8 cellular contexts compared by ENCODE assay signal in the genomic region with DNA sequence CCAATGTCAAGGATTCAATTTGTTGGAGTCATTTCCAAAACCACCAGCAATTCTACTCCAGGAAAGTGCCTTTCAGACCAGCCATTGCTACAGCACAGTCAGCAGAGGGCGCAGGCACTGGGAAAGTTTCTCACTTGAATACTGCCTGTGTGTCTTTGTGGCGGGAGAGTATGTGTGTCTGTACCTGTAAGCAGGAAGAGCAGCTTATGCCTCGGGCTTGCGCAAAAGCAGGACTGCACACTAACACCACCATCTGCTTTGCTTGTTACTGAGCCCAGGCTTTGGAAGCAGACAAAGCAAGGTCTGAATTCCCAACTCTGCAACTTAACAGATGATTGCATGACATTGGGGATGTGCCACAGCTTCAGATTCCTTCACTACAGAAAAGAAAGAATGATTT. TPM values are rescaled to one million over a fixed set of nuclear protein-coding genes. Genes with fewer than 3 reads are reported as not detected.
DNase-seq lines count a peak whose midpoint lies in the region; ATAC-seq, FAIRE-seq and TF ChIP-seq lines count a peak whose summit lies in the region.

No MANE protein-coding gene starts in this region.

- H2BK120ac ChIP-seq in H1 (replicated peaks; ENCODE audit: low read depth, low read length), result no peak overlapping the region

- H3K23ac ChIP-seq in H1 (ENCODE audit: insufficient read length), result no peak overlapping the region

- H4K8ac ChIP-seq in H1 (ENCODE audit: extremely low read depth, insufficient read depth, low read length), result no peak overlapping the region

- H3K4me1 ChIP-seq in H1 (replicated peaks in 1 of 4; ENCODE audit: control insufficient read depth in 3 of 4, insufficient read depth in 4 of 4, low read length in 3 of 4), result peaks cover 0 to 3% (median 0%) of the 10 kb centered on the region in 4 experiments; a peak in 2 of 7 replicates

- WGBS in H1 (ENCODE audit: extremely low coverage in 1 of 2, insufficient coverage in 1 of 2, insufficient read length in 1 of 2, insufficient replicate concordance in 2 of 2, low coverage in 1 of 2, low lambda C conversion rate in 2 of 2, missing lambda C conversion rate in 1 of 2), 2 experiments, result 36% methylated on average over 4 of the region's 4 CpGs; no CpG with 5 or more reads in 1 of the 2 experiments

- no peak overlapping the region for H2BK5ac ChIP-seq in H1 (ENCODE audit: low read depth, low read length)

- peak; percentile 75 to 84 for TF ChIP-seq RAD21 in H1 (IDR thresholded peaks at IDR 0.05 in 1 of 2, conservative IDR thresholded peaks at IDR 0.05 in 1 of 2; ENCODE audit: low read depth in 2 of 2, low read length in 2 of 2)

- H2BK20ac ChIP-seq in H1 (ENCODE audit: low read length), result no peak overlapping the region

- no peaks in the 10 kb centered on the region for H3K79me2 ChIP-seq in H1 (ENCODE audit: control insufficient read depth in 1 of 2, insufficient read depth in 2 of 2, low read length in 2 of 2)

- TF ChIP-seq POLR2A in H1 (IDR thresholded peaks at IDR 0.05; ENCODE audit: control extremely low read depth in 1 of 2, low read depth in 2 of 2, low read length in 2 of 2), result no peak

- H4K91ac ChIP-seq in H1 (replicated peaks; ENCODE audit: insufficient read length, low read length), result no peak overlapping the region

- peaks cover 7% of the 10 kb centered on the region for H3K4me1 Mint-ChIP-seq in activated CD4-positive, alpha-beta memory T cell treated with anti-CD3 and anti-CD28 coated beads, Interleukin-2, amount 10 ng/mL, durations not matched to agents 7 days and 5 days

- peak overlapping the region in 1 of 2 experiments; percentile 4; a peak in 1 of 4 replicates for H3K4me2 ChIP-seq in H1 (ENCODE audit: insufficient read depth in 1 of 2, low read depth in 2 of 2, low read length in 2 of 2)

- DNase-seq in AG20443 (ENCODE audit: low spot score) (peak; percentile 71), HS-5 (ENCODE audit: low read depth) (peak; percentile 4), NCI-H82 (lab: John Stamatoyannopoulos, UW) (peak; percentile 97), H1 (ENCODE audit: low read depth in 1 of 2, low spot score in 2 of 2) (peak in 1 of 2 experiments; percentile 70), midbrain (lab: John Stamatoyannopoulos, UW) (peak; percentile 76)
- DNase-seq in activated CD4-positive, alpha-beta memory T cell treated with anti-CD3 and anti-CD28 coated beads, Interleukin-2, amount 10 ng/mL, durations not matched to agents 7 days and 5 days, result peak; percentile 74
- peak; percentile 31 to 66 for DNase-seq in stimulated activated CD8-positive, alpha-beta memory T cell treated with anti-CD3 and anti-CD28 coated beads, Interleukin-7, amount 100 ng/mL, for 48 hours (ENCODE audit: extremely low read depth in 1 of 2, low read depth in 1 of 2)

- no peak overlapping the region for H3K4ac ChIP-seq in H1 (replicated peaks; ENCODE audit: insufficient read length, low read depth, low read length)

- no peak overlapping the region for H3K14ac ChIP-seq in H1 (ENCODE audit: insufficient read length)

- H3K9me3 ChIP-seq in H1 (ENCODE audit: insufficient read depth in 2 of 2, low read depth in 1 of 2, low read length in 1 of 2), result no peaks in the 10 kb centered on the region

- peaks cover 36% of the 10 kb centered on the region for H3K27me3 Mint-ChIP-seq in activated CD4-positive, alpha-beta memory T cell treated with anti-CD3 and anti-CD28 coated beads, Interleukin-2, amount 10 ng/mL, durations not matched to agents 7 days and 5 days

- H3K56ac ChIP-seq in H1 (replicated peaks; ENCODE audit: insufficient read length, low read depth, low read length), result no peak overlapping the region

- no peaks in the 10 kb centered on the region for H3K36me3 ChIP-seq in H1 (ENCODE audit: control insufficient read depth in 2 of 4, insufficient read depth in 4 of 4, low read length in 3 of 4)

- no peaks in the 10 kb centered on the region for H4K20me1 ChIP-seq in H1 (replicated peaks in 1 of 2; ENCODE audit: control insufficient read depth in 1 of 2, insufficient read depth in 2 of 2, low read length in 2 of 2)

- peak; percentile 76 to 99 (median 94) for TF ChIP-seq CTCF in H1 (IDR thresholded peaks at IDR 0.05; ENCODE audit: control extremely low read depth in 1 of 3, insufficient read depth in 1 of 3, low read depth in 1 of 3, low read length in 3 of 3)

- 0 out of 2 replicates have a peak overlapping the region, but pooled peaks have one; percentile 42 for H3K18ac ChIP-seq in H1 (ENCODE audit: extremely low read depth, low read length)

- TF ChIP-seq EP300 in H1 (IDR thresholded peaks at IDR 0.05; ENCODE audit: borderline replicate concordance in 1 of 2, low read depth in 2 of 2, low read length in 2 of 2), result no peak

- CTCF ChIA-PET in activated CD4-positive, alpha-beta memory T cell treated with anti-CD3 and anti-CD28 coated beads, Interleukin-2, amount 10 ng/mL, durations not matched to agents 7 days and 5 days (lab: Charles Lee), result interaction anchor here (0.5 to 8.5 kb wide), 16 partner anchors 8 to 239 kb away, joined by 3 to 181 read pairs (median 4); no protein-coding TSS in a partner anchor
- CTCF ChIA-PET in H1 (lab: Charles Lee; ENCODE audit: partially characterized antibody), result interaction anchor here (0.6 to 7.7 kb wide), 29 partner anchors 8 to 1855 kb away, joined by 3 to 166 read pairs (median 4); no protein-coding TSS in a partner anchor

- no peak overlapping the region for H3K27ac Mint-ChIP-seq in activated CD4-positive, alpha-beta memory T cell treated with anti-CD3 and anti-CD28 coated beads, Interleukin-2, amount 10 ng/mL, durations not matched to agents 7 days and 5 days

- ATAC-seq in GM18909 (IDR thresholded peaks at IDR 0.05; ENCODE audit: poor library complexity, unreplicated experiment), result peak; percentile 81

- H2AK5ac ChIP-seq in H1 (ENCODE audit: low read depth, low read length), result no peak overlapping the region

- H3K4me3 Mint-ChIP-seq in activated CD4-positive, alpha-beta memory T cell treated with anti-CD3 and anti-CD28 coated beads, Interleukin-2, amount 10 ng/mL, durations not matched to agents 7 days and 5 days, result no peak overlapping the region

- no peaks in the 10 kb centered on the region for H3K36me3 Mint-ChIP-seq in activated CD4-positive, alpha-beta memory T cell treated with anti-CD3 and anti-CD28 coated beads, Interleukin-2, amount 10 ng/mL, durations not matched to agents 7 days and 5 days (ENCODE audit: low read depth)

- no peaks in the 10 kb centered on the region for H3K27me3 ChIP-seq in H1 (replicated peaks in 1 of 4; ENCODE audit: control insufficient read depth in 3 of 4, extremely low read depth in 1 of 4, insufficient read depth in 3 of 4, low read length in 3 of 4)

- H2BK12ac ChIP-seq in H1 (ENCODE audit: low read depth, low read length), result peak overlapping the region; percentile 45; the same call in 1 of the 2 replicates

- no peak overlapping the region for H4K5ac ChIP-seq in H1 (ENCODE audit: insufficient read length, low read depth, low read length)

- no peaks in the 10 kb centered on the region for H3K23me2 ChIP-seq in H1 (ENCODE audit: low read depth, low read length)

- no peaks in the 10 kb centered on the region for H3K9me3 Mint-ChIP-seq in activated CD4-positive, alpha-beta memory T cell treated with anti-CD3 and anti-CD28 coated beads, Interleukin-2, amount 10 ng/mL, durations not matched to agents 7 days and 5 days

- no peaks in the 10 kb centered on the region for H3K79me1 ChIP-seq in H1 (ENCODE audit: low read depth, low read length)

- FAIRE-seq in H1 (lab: Jason Lieb, UNC), result no peak

- H2BK15ac ChIP-seq in H1 (ENCODE audit: low read length), result no peak overlapping the region

- no peak overlapping the region for H3K9ac ChIP-seq in H1 (replicated peaks in 1 of 4; ENCODE audit: extremely low read depth in 1 of 4, low read depth in 3 of 4, low read length in 3 of 4)

- no peak overlapping the region for H3K4me3 ChIP-seq in H1 (ENCODE audit: extremely low read depth in 1 of 4, insufficient read depth in 2 of 4, low read depth in 3 of 4, low read length in 4 of 4)

- peak overlapping the region; percentile 98 for H2AFZ ChIP-seq in H1 (ENCODE audit: low read length)

- POLR2A ChIA-PET in activated CD4-positive, alpha-beta memory T cell treated with anti-CD3 and anti-CD28 coated beads, Interleukin-2, amount 10 ng/mL, durations not matched to agents 7 days and 5 days (lab: Charles Lee), result interaction anchor here (1.0 to 1.5 kb wide), 3 partner anchors 19 to 76 kb away, joined by 3 to 5 read pairs (median 4); no protein-coding TSS in a partner anchor
- POLR2A ChIA-PET in H1 (lab: Charles Lee; ENCODE audit: partially characterized antibody), result no interaction called here

- H3K27ac ChIP-seq in H1 (ENCODE audit: low read depth, low read length), result no peak overlapping the region

RNA-seq across cellular contexts. Expression of a gene that starts 7.0 kb away (rescaled TPM):
- total RNA-seq in activated CD4-positive, alpha-beta memory T cell treated with anti-CD3 and anti-CD28 coated beads, Interleukin-2, amount 10 ng/mL, durations not matched to agents 7 days and 5 days, result not detected
- not detected in 2 replicates for total RNA-seq in H1 (2021; fragmentation: NEBNext Ultra II Directional; extraction: Animal tissue kit (Norgen Biotek cat#: 25700))
- polyA plus RNA-seq in H1 (2011; rRNA removed), result 0.03 TPM in 1 of 2 replicates, not detected in the other
- polyA plus RNA-seq in H1 (2011; cell fraction: cytosol; rRNA removed), result not detected
- not detected for polyA plus RNA-seq in H1 (2011; cell fraction: nucleus; rRNA removed)
- not detected in 4 replicates for polyA plus RNA-seq in H1 (2012, experiment 1 of 2)
- not detected for polyA plus RNA-seq in H1 (2012, experiment 2 of 2)
- polyA plus RNA-seq in H1 (2013, experiment 1 of 2), result not detected
- polyA plus RNA-seq in H1 (2013, experiment 2 of 2), result not detected
- polyA minus RNA-seq in H1 (2011; rRNA and poly(A)+ RNA removed), result not detected in 2 replicates
- not detected for polyA minus RNA-seq in H1 (2011; cell fraction: cytosol; rRNA and poly(A)+ RNA removed)
- not detected for polyA minus RNA-seq in H1 (2011; cell fraction: nucleus; rRNA and poly(A)+ RNA removed)

RNA-seq across cellular contexts. Expression of a gene that starts 22.3 kb away (rescaled TPM):
- total RNA-seq in activated CD4-positive, alpha-beta memory T cell treated with anti-CD3 and anti-CD28 coated beads, Interleukin-2, amount 10 ng/mL, durations not matched to agents 7 days and 5 days, result not detected
- total RNA-seq in H1 (2021; fragmentation: NEBNext Ultra II Directional; extraction: Animal tissue kit (Norgen Biotek cat#: 25700)), result not detected in 2 replicates
- polyA plus RNA-seq in H1 (2011; rRNA removed), result not detected in 2 replicates
- not detected for polyA plus RNA-seq in H1 (2011; cell fraction: cytosol; rRNA removed)
- not detected for polyA plus RNA-seq in H1 (2011; cell fraction: nucleus; rRNA removed)
- not detected in 4 replicates for polyA plus RNA-seq in H1 (2012, experiment 1 of 2)
- not detected for polyA plus RNA-seq in H1 (2012, experiment 2 of 2)
- polyA plus RNA-seq in H1 (2013, experiment 1 of 2), result not detected
- polyA plus RNA-seq in H1 (2013, experiment 2 of 2), result not detected
- polyA minus RNA-seq in H1 (2011; rRNA and poly(A)+ RNA removed), result not detected in 2 replicates
- polyA minus RNA-seq in H1 (2011; cell fraction: cytosol; rRNA and poly(A)+ RNA removed), result not detected
- not detected for polyA minus RNA-seq in H1 (2011; cell fraction: nucleus; rRNA and poly(A)+ RNA removed)

RNA-seq across cellular contexts. Expression of a gene that starts 27.5 kb away (rescaled TPM):
- total RNA-seq in activated CD4-positive, alpha-beta memory T cell treated with anti-CD3 and anti-CD28 coated beads, Interleukin-2, amount 10 ng/mL, durations not matched to agents 7 days and 5 days, result not detected
- total RNA-seq in H1 (2021; fragmentation: NEBNext Ultra II Directional; extraction: Animal tissue kit (Norgen Biotek cat#: 25700)), result not detected in 2 replicates
- 0.05 and 0.06 TPM in 2 replicates for polyA plus RNA-seq in H1 (2011; rRNA removed)
- polyA plus RNA-seq in H1 (2011; cell fraction: cytosol; rRNA removed), result 0.04 TPM
- polyA plus RNA-seq in H1 (2011; cell fraction: nucleus; rRNA removed), result 0.06 TPM
- not detected in 4 replicates for polyA plus RNA-seq in H1 (2012, experiment 1 of 2)
- polyA plus RNA-seq in H1 (2012, experiment 2 of 2), result 0.07 TPM
- polyA plus RNA-seq in H1 (2013, experiment 1 of 2), result not detected
- not detected for polyA plus RNA-seq in H1 (2013, experiment 2 of 2)
- polyA minus RNA-seq in H1 (2011; rRNA and poly(A)+ RNA removed), result 0.17 TPM in 1 of 2 replicates, not detected in the other
- not detected for polyA minus RNA-seq in H1 (2011; cell fraction: cytosol; rRNA and poly(A)+ RNA removed)
- polyA minus RNA-seq in H1 (2011; cell fraction: nucleus; rRNA and poly(A)+ RNA removed), result not detected
